Comparison of ENCODE assay signal across 8 cellular contexts in genomic region chr2:39435974-39436591, GRCh38.
A peak's percentile ranks its signal among the peaks of the same experiment; 100 is the strongest.
DNase-seq lines count a peak whose midpoint lies in the region; ATAC-seq and TF ChIP-seq lines count a peak whose summit lies in the region.

No MANE protein-coding gene starts in this region.

- no peaks in the 10 kb centered on the region for H3K36me3 Mint-ChIP-seq in T-helper 1 cell treated with Interleukin-12 subunit alpha and Interleukin-12 subunit beta and Interleukin-4 antibody, amounts not matched to agents 30 μg/mL and 1 μg/mL, for 36 hours (ENCODE audit: low read depth)
- no peaks in the 10 kb centered on the region for H3K36me3 Mint-ChIP-seq in stimulated activated effector memory CD8-positive, alpha-beta T cell treated with anti-CD3 and anti-CD28 coated beads, Interleukin-12 subunit alpha, Interleukin-12 subunit beta, amount 100 ng/mL, for 72 hours

- no peaks in the 10 kb centered on the region for H3K27me3 Mint-ChIP-seq in T-helper 1 cell treated with Interleukin-12 subunit alpha and Interleukin-12 subunit beta and Interleukin-4 antibody, amounts not matched to agents 30 μg/mL and 1 μg/mL, for 36 hours (ENCODE audit: low read depth)

- H3K9me3 Mint-ChIP-seq in T-helper 1 cell treated with Interleukin-12 subunit alpha and Interleukin-12 subunit beta and Interleukin-4 antibody, amounts not matched to agents 30 μg/mL and 1 μg/mL, for 36 hours, result no peaks in the 10 kb centered on the region
- no peaks in the 10 kb centered on the region for H3K9me3 Mint-ChIP-seq in stimulated activated effector memory CD8-positive, alpha-beta T cell treated with anti-CD3 and anti-CD28 coated beads, Interleukin-12 subunit alpha, Interleukin-12 subunit beta, amount 100 ng/mL, for 72 hours

- H3K4me3 Mint-ChIP-seq in T-helper 1 cell treated with Interleukin-12 subunit alpha and Interleukin-12 subunit beta and Interleukin-4 antibody, amounts not matched to agents 30 μg/mL and 1 μg/mL, for 36 hours, result peak overlapping the region; percentile 91
- peak overlapping the region; percentile 82 for H3K4me3 Mint-ChIP-seq in stimulated activated effector memory CD8-positive, alpha-beta T cell treated with anti-CD3 and anti-CD28 coated beads, Interleukin-12 subunit alpha, Interleukin-12 subunit beta, amount 100 ng/mL, for 72 hours

- H3K27ac ChIP-seq in brain microvascular endothelial cell, result peak overlapping the region; percentile 95

- H3K36me3 ChIP-seq in brain microvascular endothelial cell (replicated peaks), result peaks cover 3% of the 10 kb centered on the region

- H3K27ac Mint-ChIP-seq in T-helper 1 cell treated with Interleukin-12 subunit alpha and Interleukin-12 subunit beta and Interleukin-4 antibody, amounts not matched to agents 30 μg/mL and 1 μg/mL, for 36 hours, result peak overlapping the region; percentile 64
- peak overlapping the region; percentile 86 for H3K27ac Mint-ChIP-seq in stimulated activated effector memory CD8-positive, alpha-beta T cell treated with anti-CD3 and anti-CD28 coated beads, Interleukin-12 subunit alpha, Interleukin-12 subunit beta, amount 100 ng/mL, for 72 hours

- H3K27me3 ChIP-seq in brain microvascular endothelial cell (replicated peaks), result no peaks in the 10 kb centered on the region

- ATAC-seq in stimulated activated effector memory CD8-positive, alpha-beta T cell treated with anti-CD3 and anti-CD28 coated beads, Interleukin-12 subunit alpha, Interleukin-12 subunit beta, amount 100 ng/mL, for 72 hours, result no peak
- ATAC-seq in GM21367 (IDR thresholded peaks at IDR 0.05; ENCODE audit: unreplicated experiment), result no peak

- peak overlapping the region; percentile 88 for H3K4me3 ChIP-seq in brain microvascular endothelial cell (ENCODE audit: low read depth, low read length)

- peak; percentile 15 for TF ChIP-seq CTCF in brain microvascular endothelial cell (IDR thresholded peaks at IDR 0.05; ENCODE audit: low read depth, low read length, missing control alignments)

- DNase-seq in T-helper 1 cell (no peak), LoVo (ENCODE audit: low spot score) (peak; percentile 14), brain microvascular endothelial cell (no peak), iris pigment epithelial cell (ENCODE audit: low read depth) (peak; percentile 70), retina (no peak)
- no peak for DNase-seq in stimulated activated effector memory CD8-positive, alpha-beta T cell treated with anti-CD3 and anti-CD28 coated beads, Interleukin-12 subunit alpha, Interleukin-12 subunit beta, amount 100 ng/mL, for 72 hours (ENCODE audit: low spot score in 2 of 2)

- peaks cover 33% of the 10 kb centered on the region for H3K4me1 Mint-ChIP-seq in T-helper 1 cell treated with Interleukin-12 subunit alpha and Interleukin-12 subunit beta and Interleukin-4 antibody, amounts not matched to agents 30 μg/mL and 1 μg/mL, for 36 hours (ENCODE audit: low read depth)
- peaks cover 56% of the 10 kb centered on the region for H3K4me1 Mint-ChIP-seq in stimulated activated effector memory CD8-positive, alpha-beta T cell treated with anti-CD3 and anti-CD28 coated beads, Interleukin-12 subunit alpha, Interleukin-12 subunit beta, amount 100 ng/mL, for 72 hours

- in situ Hi-C loops in brain microvascular endothelial cell (cut with HindIII; ENCODE audit: low pct_ligation_motif_present, low sequenced_read_pairs), result no loop called here

Comparison
In these comparisons a context has a peak if more than half of its experiments do, and no peak if none do; other contexts are left out.
1. DNase-seq: peak in LoVo (single experiment) and iris pigment epithelial cell (single experiment); none in T-helper 1 cell (0 of 5), brain microvascular endothelial cell (single experiment), stimulated activated effector memory CD8-positive, alpha-beta T cell treated with anti-CD3 and anti-CD28 coated beads, Interleukin-12 subunit alpha, Interleukin-12 subunit beta, amount 100 ng/mL, for 72 hours (0 of 2) and retina (single experiment).